Comparison of ENCODE assay signal across 8 cellular contexts in genomic region chr17:14302421-14303099, GRCh38. TPM values are rescaled to one million over a fixed set of nuclear protein-coding genes. Genes with fewer than 3 reads are reported as not detected.
A peak's percentile ranks its signal among the peaks of the same experiment; 100 is the strongest.
DNase-seq lines count a peak whose midpoint lies in the region; ATAC-seq and TF ChIP-seq lines count a peak whose summit lies in the region.

No MANE protein-coding gene starts in this region.

- no peaks in the 10 kb centered on the region for H4K20me1 ChIP-seq in PC-3 (ENCODE audit: low read length)

- POLR2A ChIA-PET in PC-3 (lab: Charles Lee; ENCODE audit: unreplicated experiment): no interaction called here

- TF ChIP-seq CTCF in PC-3 (conservative IDR thresholded peaks at IDR 0.05; ENCODE audit: low read depth, low read length): peak; percentile 92
- TF ChIP-seq CTCF in fibroblast of mammary gland (conservative IDR thresholded peaks at IDR 0.05; ENCODE audit: control insufficient read depth, insufficient read depth, low read depth, low read length): peak; percentile 30
- TF ChIP-seq CTCF in natural killer cell (IDR thresholded peaks at IDR 0.05): peak; percentile 91

- H3K4me3 ChIP-seq in PC-3 (ENCODE audit: low read length): peak overlapping the region; percentile 65
- peak overlapping the region; percentile 79 for H3K4me3 ChIP-seq in fibroblast of mammary gland (ENCODE audit: control insufficient read depth, low read depth, low read length)

- H3K27ac Mint-ChIP-seq in activated T-helper 1 cell treated with anti-CD3 and anti-CD28 coated beads, Interleukin-12 subunit alpha, Interleukin-12 subunit beta, Interleukin-2, Interleukin-4 antibody, amounts not matched to agents 30 ng/mL and 10 ng/mL and 1 ng/mL, durations not matched to agents 14 hours and 24 hours and 36 hours: peak overlapping the region; percentile 98
- H3K27ac Mint-ChIP-seq in natural killer cell: peak overlapping the region; percentile 91 to 93

- H3K27me3 Mint-ChIP-seq in activated T-helper 1 cell treated with anti-CD3 and anti-CD28 coated beads, Interleukin-12 subunit alpha, Interleukin-12 subunit beta, Interleukin-2, Interleukin-4 antibody, amounts not matched to agents 30 ng/mL and 10 ng/mL and 1 ng/mL, durations not matched to agents 14 hours and 24 hours and 36 hours (ENCODE audit: insufficient read depth): peaks cover 8% of the 10 kb centered on the region
- peaks cover 5 to 10% of the 10 kb centered on the region in 2 donors for H3K27me3 Mint-ChIP-seq in natural killer cell (ENCODE audit: low read depth in 2 of 2)

- peak overlapping the region; percentile 88 for H3K4me2 ChIP-seq in PC-3 (ENCODE audit: low read length)

- intact Hi-C loops in PC-3 (cut with micrococcal nuclease) (loop anchor here (1.0 to 10.0 kb wide), 2 partner anchors 238 to 705 kb away; partner anchors contain the start of gene COX10), natural killer cell (cut with micrococcal nuclease) (loop anchor here (1.0 to 10.0 kb wide), 6 partner anchors 96 to 1270 kb away; partner anchors contain the start of gene COX10)
- intact Hi-C loops in activated T-helper 1 cell treated with anti-CD3 and anti-CD28 coated beads, Interleukin-12 subunit alpha, Interleukin-12 subunit beta, Interleukin-2, Interleukin-4 antibody, amounts not matched to agents 30 ng/mL and 10 ng/mL and 1 ng/mL, durations not matched to agents 14 hours and 24 hours and 36 hours (cut with micrococcal nuclease): loop anchor here (1.0 to 10.0 kb wide), 6 partner anchors 126 to 968 kb away; no protein-coding TSS in a partner anchor

- H3K36me3 Mint-ChIP-seq in activated T-helper 1 cell treated with anti-CD3 and anti-CD28 coated beads, Interleukin-12 subunit alpha, Interleukin-12 subunit beta, Interleukin-2, Interleukin-4 antibody, amounts not matched to agents 30 ng/mL and 10 ng/mL and 1 ng/mL, durations not matched to agents 14 hours and 24 hours and 36 hours (ENCODE audit: low read depth): peaks cover 30% of the 10 kb centered on the region
- H3K36me3 Mint-ChIP-seq in natural killer cell: no peaks in the 10 kb centered on the region

- DNase-seq in NK-92 treated with Interleukin-12 subunit alpha and Interleukin-12 subunit beta, amount 100 ng/mL, for 24 hours (lab: John Stamatoyannopoulos, UW): peak; percentile 66
- no peak for DNase-seq in NK-92 (lab: John Stamatoyannopoulos, UW; ENCODE audit: unreplicated experiment)
- DNase-seq in PC-3: peak; percentile 89
- peak; percentile 82 for DNase-seq in activated T-helper 1 cell treated with anti-CD3 and anti-CD28 coated beads, Interleukin-12 subunit alpha, Interleukin-12 subunit beta, Interleukin-2, Interleukin-4 antibody, amounts not matched to agents 30 ng/mL and 10 ng/mL and 1 ng/mL, durations not matched to agents 14 hours and 24 hours and 36 hours (ENCODE audit: low spot score)
- peak; percentile 71 for DNase-seq in fibroblast of mammary gland (ENCODE audit: low read depth)
- DNase-seq in natural killer cell: peak; percentile 83
- peak; percentile 64 to 80 (median 74) for DNase-seq in stimulated activated naive CD4-positive, alpha-beta T cell (lab: John Stamatoyannopoulos, UW)

- CTCF ChIA-PET in PC-3 (lab: Charles Lee): interaction anchor here (0.5 to 0.8 kb wide), 2 partner anchors 624 to 696 kb away, joined by 3 to 5 read pairs; no protein-coding TSS in a partner anchor

- no peaks in the 10 kb centered on the region for H3K79me2 ChIP-seq in PC-3 (ENCODE audit: low read length)

- peak overlapping the region; percentile 77 for H2AFZ ChIP-seq in PC-3 (ENCODE audit: low read length)

- no peaks in the 10 kb centered on the region for H3K36me3 ChIP-seq in PC-3 (ENCODE audit: low read depth, low read length)

- H3K4me1 ChIP-seq in PC-3 (ENCODE audit: insufficient read depth, low read length): peaks cover 43% of the 10 kb centered on the region

- H3F3A ChIP-seq in PC-3 (ENCODE audit: low read length, unreplicated experiment): no peaks in the 10 kb centered on the region

- H3K4me1 Mint-ChIP-seq in activated T-helper 1 cell treated with anti-CD3 and anti-CD28 coated beads, Interleukin-12 subunit alpha, Interleukin-12 subunit beta, Interleukin-2, Interleukin-4 antibody, amounts not matched to agents 30 ng/mL and 10 ng/mL and 1 ng/mL, durations not matched to agents 14 hours and 24 hours and 36 hours (ENCODE audit: low read depth): peaks cover 66% of the 10 kb centered on the region
- peaks cover 55 to 66% of the 10 kb centered on the region in 2 donors for H3K4me1 Mint-ChIP-seq in natural killer cell

- BruUV-seq in PC-3 (replicated peaks; lab: Mats Ljungman, UMichigan): no TSS peak

- no peaks in the 10 kb centered on the region for H3K9me2 ChIP-seq in PC-3 (replicated peaks; ENCODE audit: low read length)

- peaks cover 93% of the 10 kb centered on the region for H3K27me3 ChIP-seq in PC-3 (ENCODE audit: low read length)

- no peaks in the 10 kb centered on the region for H3K9me3 Mint-ChIP-seq in activated T-helper 1 cell treated with anti-CD3 and anti-CD28 coated beads, Interleukin-12 subunit alpha, Interleukin-12 subunit beta, Interleukin-2, Interleukin-4 antibody, amounts not matched to agents 30 ng/mL and 10 ng/mL and 1 ng/mL, durations not matched to agents 14 hours and 24 hours and 36 hours
- H3K9me3 Mint-ChIP-seq in natural killer cell: no peaks in the 10 kb centered on the region

- H3K9ac ChIP-seq in PC-3 (ENCODE audit: low read length): no peak overlapping the region

- peak overlapping the region; percentile 93 for H3K4me3 Mint-ChIP-seq in activated T-helper 1 cell treated with anti-CD3 and anti-CD28 coated beads, Interleukin-12 subunit alpha, Interleukin-12 subunit beta, Interleukin-2, Interleukin-4 antibody, amounts not matched to agents 30 ng/mL and 10 ng/mL and 1 ng/mL, durations not matched to agents 14 hours and 24 hours and 36 hours
- peak overlapping the region; percentile 97 for H3K4me3 Mint-ChIP-seq in natural killer cell

- peak; percentile 45 for ATAC-seq in HG03095 (IDR thresholded peaks at IDR 0.05; ENCODE audit: unreplicated experiment)
- ATAC-seq in PC-3: peak; percentile 72
- ATAC-seq in natural killer cell: peak; percentile 55 to 74 (median 66)

- no peaks in the 10 kb centered on the region for H3K9me3 ChIP-seq in PC-3 (ENCODE audit: low read length)

- H3K27ac ChIP-seq in PC-3 (ENCODE audit: low read length): no peak overlapping the region

RNA-seq across cellular contexts. Expression of gene HS3ST3B1, which starts 1.7 kb away (rescaled TPM):
- 0.33 and 0.52 TPM in 2 replicates for total RNA-seq in PC-3 (2014; rRNA removed)
- 32.3 and 33.8 TPM in 2 replicates for total RNA-seq in activated T-helper 1 cell treated with anti-CD3 and anti-CD28 coated beads, Interleukin-12 subunit alpha, Interleukin-12 subunit beta, Interleukin-2, Interleukin-4 antibody, amounts not matched to agents 30 ng/mL and 10 ng/mL and 1 ng/mL, durations not matched to agents 14 hours and 24 hours and 36 hours
- total RNA-seq in natural killer cell: 10 to 100 TPM; 14.1 to 18.6 (median 17.1) TPM

Comparison
In these comparisons a context has a peak if more than half of its experiments do, and no peak if none do; other contexts are left out.
1. CTCF ChIP-seq: peak in every context shown above with its lines; median percentile 92 in PC-3; 91 in natural killer cell; 30 in fibroblast of mammary gland.